26 cellular contexts compared by ENCODE assay signal in genomic region chr10:70991140-70992124, GRCh38.
DNase-seq lines count a peak whose midpoint lies in the region; ATAC-seq, FAIRE-seq and TF ChIP-seq lines count a peak whose summit lies in the region.
"Had no signal": no experiment of that assay in that cellular context is flagged by ENCODE, and none has a peak within 500 bp of the region (broad histone marks: within the 10 kb centered on the region; RNA-seq: fewer than 3 reads in every experiment).

No MANE protein-coding gene starts in this region.

- H3K27me3 Mint-ChIP-seq in natural killer cell treated with Interleukin-12 subunit alpha and Interleukin-12 subunit beta and Interleukin-15 and Interleukin-18, amount 100 ng/mL, for 72 hours: peaks cover 6 to 11% of the 10 kb centered on the region in 2 donors
- H3K27me3 Mint-ChIP-seq in natural killer cell (ENCODE audit: low read depth in 2 of 2): peaks cover 8 to 16% of the 10 kb centered on the region in 2 donors
- peaks cover 5 to 7% (median 6%) of the 10 kb centered on the region in 5 donors for H3K27me3 Mint-ChIP-seq in naive thymus-derived CD4-positive, alpha-beta T cell

- POLR2A ChIA-PET in naive thymus-derived CD4-positive, alpha-beta T cell (lab: Charles Lee): no interaction called here

- H3K36me3 ChIP-seq in kidney (ENCODE audit: control insufficient read depth in 1 of 2, insufficient read depth in 2 of 2, low read length in 2 of 2): no peaks in the 10 kb centered on the region
- H3K36me3 ChIP-seq in naive thymus-derived CD4-positive, alpha-beta T cell (ENCODE audit: control insufficient read depth in 2 of 3, insufficient read depth in 3 of 3, low read length in 3 of 3): no peaks in the 10 kb centered on the region
- H3K36me3 ChIP-seq: BE2C, tibial artery had no signal

- H3K9ac ChIP-seq in kidney (ENCODE audit: low read length in 2 of 2): no peak overlapping the region

- H3K27ac Mint-ChIP-seq in natural killer cell treated with Interleukin-12 subunit alpha and Interleukin-12 subunit beta and Interleukin-15 and Interleukin-18, amount 100 ng/mL, for 72 hours: no peak overlapping the region
- H3K27ac Mint-ChIP-seq in natural killer cell: no peak overlapping the region
- no peak overlapping the region for H3K27ac Mint-ChIP-seq in naive thymus-derived CD4-positive, alpha-beta T cell
- H3K27ac Mint-ChIP-seq: activated T-helper 1 cell treated with anti-CD3 and anti-CD28 coated beads, Interleukin-12 subunit alpha, Interleukin-12 subunit beta, Interleukin-2, Interleukin-4 antibody, amounts not matched to agents 30 ng/mL and 10 ng/mL and 1 ng/mL, durations not matched to agents 14 hours and 24 hours and 36 hours; WTC11 had no signal

- no peaks in the 10 kb centered on the region for H3K9me3 ChIP-seq in kidney (ENCODE audit: control insufficient read depth in 1 of 2, low read length in 2 of 2)
- no peaks in the 10 kb centered on the region for H3K9me3 ChIP-seq in naive thymus-derived CD4-positive, alpha-beta T cell (ENCODE audit: control insufficient read depth in 2 of 3, low read length in 3 of 3)
- H3K9me3 ChIP-seq: BE2C, tibial artery had no signal

- peak; percentile 60 for DNase-seq in natural killer cell treated with Interleukin-12 subunit alpha and Interleukin-12 subunit beta and Interleukin-15 and Interleukin-18, amount 100 ng/mL, for 72 hours (ENCODE audit: low spot score)
- DNase-seq in natural killer cell (no peak), NOMO-1 (lab: John Stamatoyannopoulos, UW; ENCODE audit: unreplicated experiment in 2 of 2) (peak; percentile 37 to 67), kidney (peak; percentile 22), RPMI8226 (no peak)
- DNase-seq in naive thymus-derived CD4-positive, alpha-beta T cell: no peak
- DNase-seq: activated CD8-positive, alpha-beta memory T cell treated with anti-CD3 and anti-CD28 coated beads, Interleukin-2, amount 50 U/mL, for 4 hours; activated naive CD4-positive, alpha-beta T cell treated with anti-CD3 and anti-CD28 coated beads, Interleukin-2, amount 50 U/mL, for 16 hours; anterior cingulate cortex; BE2C; DMS53; effector memory CD8-positive, alpha-beta T cell; NCI-H1092 treated with DMSO at 0.1 percent for 48 hours; NCI-H187; NCI-H2171; NCI-H510A; SHP77; stimulated activated CD4-positive, alpha-beta T cell treated with anti-CD3 and anti-CD28 coated beads, Interleukin-15, amount 100 ng/mL, for 24 hours had no signal

- H3K27ac ChIP-seq in kidney (ENCODE audit: low read depth in 2 of 2, low read length in 2 of 2): no peak overlapping the region
- no peak overlapping the region for H3K27ac ChIP-seq in naive thymus-derived CD4-positive, alpha-beta T cell (ENCODE audit: low read depth, low read length)
- H3K27ac ChIP-seq: coronary artery, tibial artery had no signal

- peak; percentile 50 to 71 for ATAC-seq in natural killer cell treated with Interleukin-12 subunit alpha and Interleukin-12 subunit beta and Interleukin-15 and Interleukin-18, amount 100 ng/mL, for 72 hours
- ATAC-seq in natural killer cell: no peak
- ATAC-seq in GM18873 (IDR thresholded peaks at IDR 0.05; ENCODE audit: low FRiP score, unreplicated experiment): no peak
- no peak for ATAC-seq in naive thymus-derived CD4-positive, alpha-beta T cell
- ATAC-seq: effector memory CD8-positive, alpha-beta T cell; sciatic nerve; WTC11 had no signal

- FAIRE-seq in kidney (lab: Jason Lieb, UNC): no peak
- FAIRE-seq: keratinocyte had no signal

- no peaks in the 10 kb centered on the region for H3K36me3 Mint-ChIP-seq in natural killer cell treated with Interleukin-12 subunit alpha and Interleukin-12 subunit beta and Interleukin-15 and Interleukin-18, amount 100 ng/mL, for 72 hours
- H3K36me3 Mint-ChIP-seq in natural killer cell: no peaks in the 10 kb centered on the region
- no peaks in the 10 kb centered on the region for H3K36me3 Mint-ChIP-seq in naive thymus-derived CD4-positive, alpha-beta T cell
- H3K36me3 Mint-ChIP-seq: WTC11 had no signal

- H3K4me3 Mint-ChIP-seq in natural killer cell treated with Interleukin-12 subunit alpha and Interleukin-12 subunit beta and Interleukin-15 and Interleukin-18, amount 100 ng/mL, for 72 hours: no peak overlapping the region
- no peak overlapping the region for H3K4me3 Mint-ChIP-seq in natural killer cell
- H3K4me3 Mint-ChIP-seq in naive thymus-derived CD4-positive, alpha-beta T cell: no peak overlapping the region
- H3K4me3 Mint-ChIP-seq: activated T-helper 1 cell treated with anti-CD3 and anti-CD28 coated beads, Interleukin-12 subunit alpha, Interleukin-12 subunit beta, Interleukin-2, Interleukin-4 antibody, amounts not matched to agents 30 ng/mL and 10 ng/mL and 1 ng/mL, durations not matched to agents 14 hours and 24 hours and 36 hours; effector memory CD8-positive, alpha-beta T cell; neural crest cell; WTC11 had no signal

- H3K27me3 ChIP-seq in naive thymus-derived CD4-positive, alpha-beta T cell (ENCODE audit: control insufficient read depth in 2 of 2, insufficient read depth in 2 of 2, low read length in 2 of 2): no peaks in the 10 kb centered on the region
- H3K27me3 ChIP-seq: BE2C had no signal

- H3K4me1 ChIP-seq in kidney (ENCODE audit: control insufficient read depth in 1 of 2, insufficient read depth in 1 of 2, low read depth in 1 of 2, low read length in 2 of 2): no peaks in the 10 kb centered on the region
- H3K4me1 ChIP-seq in naive thymus-derived CD4-positive, alpha-beta T cell (ENCODE audit: control insufficient read depth in 2 of 2, insufficient read depth in 2 of 2, low read length in 2 of 2): no peaks in the 10 kb centered on the region
- H3K4me1 ChIP-seq: BE2C, tibial artery had no signal

- intact Hi-C loops in natural killer cell (cut with micrococcal nuclease) (no loop called here), kidney (cut with DNase I) (no loop called here)
- intact Hi-C loops in naive thymus-derived CD4-positive, alpha-beta T cell (cut with micrococcal nuclease): no loop called here

- H3K4me1 Mint-ChIP-seq in natural killer cell treated with Interleukin-12 subunit alpha and Interleukin-12 subunit beta and Interleukin-15 and Interleukin-18, amount 100 ng/mL, for 72 hours (ENCODE audit: low read depth in 2 of 2): peaks cover 6 to 12% of the 10 kb centered on the region in 2 donors
- peaks cover 11 to 12% of the 10 kb centered on the region in 2 donors for H3K4me1 Mint-ChIP-seq in natural killer cell
- H3K4me1 Mint-ChIP-seq in naive thymus-derived CD4-positive, alpha-beta T cell: no peaks in the 10 kb centered on the region

- CTCF ChIA-PET in naive thymus-derived CD4-positive, alpha-beta T cell (lab: Charles Lee): no interaction called here

- no peaks in the 10 kb centered on the region for H3K9me3 Mint-ChIP-seq in natural killer cell treated with Interleukin-12 subunit alpha and Interleukin-12 subunit beta and Interleukin-15 and Interleukin-18, amount 100 ng/mL, for 72 hours
- no peaks in the 10 kb centered on the region for H3K9me3 Mint-ChIP-seq in natural killer cell
- no peaks in the 10 kb centered on the region for H3K9me3 Mint-ChIP-seq in naive thymus-derived CD4-positive, alpha-beta T cell
- H3K9me3 Mint-ChIP-seq: activated T-helper 1 cell treated with anti-CD3 and anti-CD28 coated beads, Interleukin-12 subunit alpha, Interleukin-12 subunit beta, Interleukin-2, Interleukin-4 antibody, amounts not matched to agents 30 ng/mL and 10 ng/mL and 1 ng/mL, durations not matched to agents 14 hours and 24 hours and 36 hours; effector memory CD8-positive, alpha-beta T cell; neural crest cell; WTC11 had no signal

- no peak for TF ChIP-seq CTCF in natural killer cell (IDR thresholded peaks at IDR 0.05)
- no peak for TF ChIP-seq CTCF in kidney (IDR thresholded peaks at IDR 0.05; ENCODE audit: borderline replicate concordance, extremely low read depth, insufficient read depth)

- no peak overlapping the region for H3K4me3 ChIP-seq in kidney (ENCODE audit: low read length in 2 of 2)
- H3K4me3 ChIP-seq in naive thymus-derived CD4-positive, alpha-beta T cell (ENCODE audit: low read length): no peak overlapping the region
- H3K4me3 ChIP-seq: coronary artery, tibial artery had no signal

Comparison
In these comparisons a context has a peak if more than half of its experiments do, and no peak if none do; other contexts are left out.
1. ATAC-seq: peak in natural killer cell treated with Interleukin-12 subunit alpha and Interleukin-12 subunit beta and Interleukin-15 and Interleukin-18, amount 100 ng/mL, for 72 hours (2 of 2); none in natural killer cell (0 of 3), GM18873 (single experiment) and naive thymus-derived CD4-positive, alpha-beta T cell (single experiment).
2. DNase-seq: peak in natural killer cell treated with Interleukin-12 subunit alpha and Interleukin-12 subunit beta and Interleukin-15 and Interleukin-18, amount 100 ng/mL, for 72 hours (single experiment), NOMO-1 (2 of 2) and kidney (single experiment); none in natural killer cell (single experiment), RPMI8226 (single experiment) and naive thymus-derived CD4-positive, alpha-beta T cell (0 of 9).